In genomic region chr10:43958964-43959363, GRCh38 we compare ENCODE assay signal across 18 cellular contexts.
"Had no signal": no experiment of that assay in that cellular context is flagged by ENCODE, and none has a peak within 500 bp of the region (broad histone marks: within the 10 kb centered on the region; RNA-seq: fewer than 3 reads in every experiment).

No MANE protein-coding gene starts in this region.

- DNase-seq: activated CD4-positive, alpha-beta T cell treated with anti-CD3 and anti-CD28 coated beads for 1 hour; activated CD4-positive, alpha-beta T cell treated with anti-CD3 and anti-CD28 coated beads, Interleukin-2, amount 50 U/mL, for 48 hours; activated gamma-delta T cell treated with Interleukin-2 at 50 U/mL for 16 hours; activated T-cell treated with anti-CD3 and anti-CD28 coated beads, Interleukin-2, amount 50 U/mL, for 4 hours; dermis blood vessel endothelial cell; effector memory CD8-positive, alpha-beta T cell; foreskin fibroblast; hippocampal formation; left colon; right lobe of liver; stimulated activated CD4-positive, alpha-beta T cell treated with anti-CD3 and anti-CD28 coated beads, Interleukin-4, amount 100 ng/mL, for 4 hours; WERI-Rb-1 had no signal

- H3K36me3 ChIP-seq: adrenal gland, right lobe of liver, thoracic aorta, WERI-Rb-1 had no signal

- H3K27ac ChIP-seq: adrenal gland, right lobe of liver, thoracic aorta, WERI-Rb-1 had no signal

- H3K4me1 ChIP-seq: right lobe of liver had no signal

- H3K4me3 ChIP-seq: adrenal gland, right lobe of liver, smooth muscle cell, thoracic aorta had no signal

- H3K36me3 Mint-ChIP-seq: activated naive CD4-positive, alpha-beta T cell treated with anti-CD3 and anti-CD28 coated beads, Interleukin-2, amount 50 U/mL, for 72 hours; stimulated activated memory B cell treated with anti-CD40 and anti-IgM and Interleukin-4, amounts not matched to agents 10 μg/mL and 1 μg/mL and 100 μg/mL, for 72 hours had no signal

- H3K4me1 Mint-ChIP-seq: stimulated activated memory B cell treated with anti-CD40 and anti-IgM and Interleukin-4, amounts not matched to agents 10 μg/mL and 1 μg/mL and 100 μg/mL, for 72 hours had no signal

- H3K27me3 ChIP-seq: adrenal gland, right lobe of liver had no signal

- H3K4me2 ChIP-seq: smooth muscle cell had no signal

- H3K9me3 Mint-ChIP-seq: activated naive CD4-positive, alpha-beta T cell treated with anti-CD3 and anti-CD28 coated beads, Interleukin-2, amount 50 U/mL, for 72 hours; activated T-cell treated with anti-CD3 and anti-CD28 coated beads, Interleukin-2, amount 50 U/mL, for 4 hours; effector memory CD8-positive, alpha-beta T cell; stimulated activated memory B cell treated with anti-CD40 and anti-IgM and Interleukin-4, amounts not matched to agents 10 μg/mL and 1 μg/mL and 100 μg/mL, for 72 hours had no signal

- H3K27ac Mint-ChIP-seq: effector memory CD8-positive, alpha-beta T cell; stimulated activated memory B cell treated with anti-CD40 and anti-IgM and Interleukin-4, amounts not matched to agents 10 μg/mL and 1 μg/mL and 100 μg/mL, for 72 hours had no signal

- H3K9me3 ChIP-seq: adrenal gland, right lobe of liver, thoracic aorta had no signal

- ATAC-seq: activated naive CD4-positive, alpha-beta T cell treated with anti-CD3 and anti-CD28 coated beads, Interleukin-2, amount 50 U/mL, for 72 hours; activated T-cell treated with anti-CD3 and anti-CD28 coated beads, Interleukin-2, amount 50 U/mL, for 4 hours; effector memory CD8-positive, alpha-beta T cell; left colon had no signal

- H3K4me3 Mint-ChIP-seq: activated T-cell treated with anti-CD3 and anti-CD28 coated beads, Interleukin-2, amount 50 U/mL, for 4 hours; effector memory CD8-positive, alpha-beta T cell; stimulated activated memory B cell treated with anti-CD40 and anti-IgM and Interleukin-4, amounts not matched to agents 10 μg/mL and 1 μg/mL and 100 μg/mL, for 72 hours had no signal

- FAIRE-seq: islet of Langerhans had no signal
